ENCODE assay signal across 10 cellular contexts in the genomic region with DNA sequence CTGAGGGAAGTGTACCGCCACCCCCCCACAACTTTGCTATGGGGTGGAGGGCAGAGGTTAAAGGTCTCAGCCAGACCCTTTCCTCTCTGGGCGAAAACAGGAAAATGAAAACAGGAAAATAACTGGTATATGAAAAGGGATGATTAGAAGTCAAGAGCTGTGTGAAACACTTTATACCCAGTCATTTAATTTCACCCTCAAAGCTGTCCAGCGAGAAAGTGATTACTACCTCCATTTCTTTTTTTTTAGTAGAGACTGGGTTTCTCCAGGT. TPM values are rescaled to one million over a fixed set of nuclear protein-coding genes. Genes with fewer than 3 reads are reported as not detected.
DNase-seq lines count a peak whose midpoint lies in the region; ATAC-seq, FAIRE-seq and TF ChIP-seq lines count a peak whose summit lies in the region.
"Had no signal": no experiment of that assay in that cellular context is flagged by ENCODE, and none has a peak within 500 bp of the region (broad histone marks: within the 10 kb centered on the region; RNA-seq: fewer than 3 reads in every experiment).

No MANE protein-coding gene starts in this region.

- WGBS in heart right ventricle, 2 donors, result 78 to 86% methylated on average over 3 of the region's 3 CpGs
- WGBS in heart left ventricle, 4 donors, result 85 to 91% (median 90%) methylated on average over 3 of the region's 3 CpGs
- WGBS in transverse colon (ENCODE audit: low coverage in 1 of 2), 2 donors, result 69 to 85% methylated on average over 3 of the region's 3 CpGs

- no peak for TF ChIP-seq EP300 in transverse colon (IDR thresholded peaks at IDR 0.05; ENCODE audit: low read depth)

- H3K27ac Mint-ChIP-seq in astrocyte (ENCODE audit: unreplicated experiment), result peak overlapping the region; percentile 18

- H3K79me2 ChIP-seq in astrocyte (ENCODE audit: insufficient read depth, low read length), result no peaks in the 10 kb centered on the region

- H3K4me1 ChIP-seq in heart right ventricle (peaks cover 0 to 32% (median 14%) of the 10 kb centered on the region in 9 donors), heart left ventricle (peaks cover 0 to 25% (median 11%) of the 10 kb centered on the region in 12 donors), astrocyte (ENCODE audit: insufficient read depth, low read length) (peaks cover 5% of the 10 kb centered on the region), muscle layer of duodenum (ENCODE audit: control insufficient read depth in 1 of 2, insufficient read depth in 2 of 2, low read length in 2 of 2) (peaks cover 4 to 25% of the 10 kb centered on the region in 2 donors), transverse colon (peaks cover 9 to 22% (median 15%) of the 10 kb centered on the region in 4 donors)

- peaks cover 28% of the 10 kb centered on the region for H3K36me3 Mint-ChIP-seq in astrocyte (ENCODE audit: low read depth, unreplicated experiment)

- H4K20me1 ChIP-seq in astrocyte (ENCODE audit: insufficient read depth, low read length), result peaks cover 3% of the 10 kb centered on the region

- peaks cover 5% of the 10 kb centered on the region for H3K4me1 Mint-ChIP-seq in astrocyte (ENCODE audit: low read depth, unreplicated experiment)

- H3K27ac ChIP-seq in heart right ventricle, result peak overlapping the region in 6 of 10 donors; percentile 84 to 92 (median 88)
- H3K27ac ChIP-seq in heart left ventricle, result peak overlapping the region in 5 of 12 donors; percentile 77 to 97 (median 91)
- H3K27ac ChIP-seq in astrocyte (ENCODE audit: low read depth, low read length), result no peak overlapping the region
- peak overlapping the region; percentile 69 for H3K27ac ChIP-seq in muscle layer of duodenum (ENCODE audit: low read length)
- peak overlapping the region; percentile 85 to 93 (median 90) for H3K27ac ChIP-seq in transverse colon

- no peaks in the 10 kb centered on the region for H3K9me3 Mint-ChIP-seq in astrocyte (ENCODE audit: unreplicated experiment)

- no peak for TF ChIP-seq POLR2A in heart left ventricle (IDR thresholded peaks at IDR 0.05)
- TF ChIP-seq POLR2A in transverse colon (IDR thresholded peaks at IDR 0.05), result no peak

- ATAC-seq in heart right ventricle (no peak), heart left ventricle (no peak)

- no peak overlapping the region for H2AFZ ChIP-seq in astrocyte (ENCODE audit: low read depth, low read length)

- DNase-seq in heart right ventricle (no peak), heart left ventricle (no peak), astrocyte (ENCODE audit: low read depth) (no peak), transverse colon (no peak), amygdala (lab: John Stamatoyannopoulos, UW) (no peak), NOMO-1 treated with dmso at 0.1 percent for 144 hours (lab: John Stamatoyannopoulos, UW; ENCODE audit: unreplicated experiment) (no peak), ecto neural progenitor cell (ENCODE audit: low spot score) (no peak)
- DNase-seq: retina had no signal

- TF ChIP-seq CTCF in heart right ventricle (IDR thresholded peaks at IDR 0.05) (no peak), heart left ventricle (IDR thresholded peaks at IDR 0.05) (no peak), astrocyte (IDR thresholded peaks at IDR 0.05; ENCODE audit: insufficient read depth, low read depth, low read length) (no peak), transverse colon (IDR thresholded peaks at IDR 0.05) (no peak)

- H3K9me3 ChIP-seq in heart right ventricle (no peaks in the 10 kb centered on the region), heart left ventricle (no peaks in the 10 kb centered on the region), astrocyte (ENCODE audit: insufficient read depth, low read depth, low read length) (no peaks in the 10 kb centered on the region), muscle layer of duodenum (ENCODE audit: control insufficient read depth in 1 of 2, low read length in 2 of 2) (no peaks in the 10 kb centered on the region), transverse colon (no peaks in the 10 kb centered on the region)

- no peak for FAIRE-seq in astrocyte (lab: Jason Lieb, UNC)
- FAIRE-seq: urothelium cell line had no signal

- no peak overlapping the region for H3K9ac ChIP-seq in astrocyte (ENCODE audit: low read length)

- peak overlapping the region; percentile 96 for H3K4me2 ChIP-seq in astrocyte (ENCODE audit: low read length)

- peak overlapping the region; percentile 57 for H3K4me3 Mint-ChIP-seq in astrocyte (ENCODE audit: unreplicated experiment)

- in situ Hi-C loops in transverse colon (cut with MboI; ENCODE audit: low pct_ligation_motif_present in 1 of 4, low pct_unique_long_range_greater_than_20kb in 1 of 4, low sequenced_read_pairs in 3 of 4), result no loop called here

- H3K27me3 ChIP-seq in heart right ventricle, result no peaks in the 10 kb centered on the region
- H3K27me3 ChIP-seq in heart left ventricle, result no peaks in the 10 kb centered on the region
- H3K27me3 ChIP-seq in astrocyte (ENCODE audit: insufficient read depth, low read length), result no peaks in the 10 kb centered on the region
- no peaks in the 10 kb centered on the region for H3K27me3 ChIP-seq in muscle layer of duodenum (ENCODE audit: low read depth, low read length)
- H3K27me3 ChIP-seq in transverse colon, result no peaks in the 10 kb centered on the region

- H3K36me3 ChIP-seq in heart right ventricle (peaks cover 0 to 41% (median 0%) of the 10 kb centered on the region in 9 donors), heart left ventricle (peaks cover 0 to 30% (median 14%) of the 10 kb centered on the region in 9 donors), astrocyte (ENCODE audit: insufficient read depth, low read length) (peaks cover 3% of the 10 kb centered on the region), muscle layer of duodenum (ENCODE audit: control insufficient read depth in 1 of 2, insufficient read depth in 2 of 2, low read length in 2 of 2) (peaks cover 9 to 16% of the 10 kb centered on the region in 2 donors), transverse colon (peaks cover 0 to 18% (median 7%) of the 10 kb centered on the region in 4 donors)

- intact Hi-C loops in heart right ventricle (cut with DNase I) (no loop called here), heart left ventricle (cut with DNase I) (loop anchor here in 1 of 10 donors (2.0 kb wide), 1 partner anchor 42 kb away; no protein-coding TSS in a partner anchor), transverse colon (cut with DNase I; ENCODE audit: low total_unique reads) (no loop called here)

- peaks cover 12% of the 10 kb centered on the region for H3K27me3 Mint-ChIP-seq in astrocyte (ENCODE audit: low read depth, unreplicated experiment)

- H3K4me3 ChIP-seq in heart right ventricle, result peak overlapping the region in 7 of 10 donors; percentile 61 to 89 (median 78)
- H3K4me3 ChIP-seq in heart left ventricle, result peak overlapping the region in 4 of 12 donors; percentile 72 to 90 (median 82)
- no peak overlapping the region for H3K4me3 ChIP-seq in astrocyte (ENCODE audit: insufficient read depth, low read depth, low read length)
- no peak overlapping the region for H3K4me3 ChIP-seq in muscle layer of duodenum (ENCODE audit: low read depth in 1 of 2, low read length in 2 of 2)
- H3K4me3 ChIP-seq in transverse colon, result peak overlapping the region in 1 of 4 donors; percentile 70

RNA-seq across cellular contexts. Expression of a gene that starts 0.6 kb away (rescaled TPM):
- total RNA-seq in heart right ventricle (10 to 100 TPM in 1 of 10 donors, 1 to 10 TPM in 9; 4.1 to 10.0 (median 7.0) TPM), heart left ventricle (10 to 100 TPM in 1 of 9 donors, 1 to 10 TPM in 8; 2.4 to 11.6 (median 6.4) TPM), astrocyte (13.4 and 14.0 TPM in 2 replicates), transverse colon (10 to 100 TPM; 10.2 to 28.7 (median 16.5) TPM)
- polyA plus RNA-seq in heart right ventricle (1 to 10 TPM; 4.0 to 5.7 TPM), heart left ventricle (1 to 10 TPM; 4.3 to 5.7 TPM)

RNA-seq across cellular contexts. Expression of a gene that starts 21.9 kb away (rescaled TPM):
- 10 to 100 TPM in 9 of 10 donors, 1 to 10 TPM in 1; 8.7 to 21.3 (median 13.0) TPM for total RNA-seq in heart right ventricle
- polyA plus RNA-seq in heart right ventricle, result 10 to 100 TPM in 1 of 2 donors, 1 to 10 TPM in 1; 5.1 to 23.6 TPM
- total RNA-seq in heart left ventricle, result 10 to 100 TPM in 8 of 9 donors, 1 to 10 TPM in 1; 9.0 to 27.6 (median 14.2) TPM
- 10 to 100 TPM in 1 of 2 donors, 1 to 10 TPM in 1; 6.0 to 21.2 TPM for polyA plus RNA-seq in heart left ventricle
- 43.7 and 50.7 TPM in 2 replicates for total RNA-seq in astrocyte
- total RNA-seq in transverse colon, result 100 to 1,000 TPM; 438 to 667 (median 458) TPM

RNA-seq across cellular contexts. Expression of a gene that starts 27.9 kb away (rescaled TPM):
- total RNA-seq in heart right ventricle, result 1 to 10 TPM in 7 of 10 donors, under 1 TPM in 3; 0.45 to 2.0 (median 1.3) TPM
- polyA plus RNA-seq in heart right ventricle, result under 1 TPM; 0.54 to 0.80 TPM
- total RNA-seq in heart left ventricle, result 1 to 10 TPM in 5 of 9 donors, under 1 TPM in 2, not detected in 2; 0.58 to 1.9 (median 1.3) TPM
- under 1 TPM; 0.38 to 0.65 TPM for polyA plus RNA-seq in heart left ventricle
- total RNA-seq in astrocyte, result 1.3 and 1.4 TPM in 2 replicates
- 1 to 10 TPM in 2 of 4 donors, under 1 TPM in 1, not detected in 1; 0.20 to 1.9 (median 1.8) TPM for total RNA-seq in transverse colon

RNA-seq across cellular contexts. Expression of a gene that starts 39.7 kb away (rescaled TPM):
- under 1 TPM in 8 of 10 donors, not detected in 2; 0.14 to 0.75 (median 0.37) TPM for total RNA-seq in heart right ventricle
- polyA plus RNA-seq in heart right ventricle, result under 1 TPM; 0.29 to 0.42 TPM
- total RNA-seq in heart left ventricle, result under 1 TPM in 5 of 9 donors, not detected in 4; 0.21 to 0.77 (median 0.37) TPM
- polyA plus RNA-seq in heart left ventricle, result under 1 TPM; 0.08 to 0.46 TPM
- 0.22 and 0.54 TPM in 2 replicates for total RNA-seq in astrocyte
- 1 to 10 TPM in 1 of 4 donors, not detected in 3; 2.2 TPM for total RNA-seq in transverse colon

Comparison
In these comparisons a context has a peak if more than half of its experiments do, and no peak if none do; other contexts are left out.
1. H3K4me3 ChIP-seq: peak in heart right ventricle (7 of 10); none in astrocyte (single experiment) and muscle layer of duodenum (0 of 2).